In the genomic region with DNA sequence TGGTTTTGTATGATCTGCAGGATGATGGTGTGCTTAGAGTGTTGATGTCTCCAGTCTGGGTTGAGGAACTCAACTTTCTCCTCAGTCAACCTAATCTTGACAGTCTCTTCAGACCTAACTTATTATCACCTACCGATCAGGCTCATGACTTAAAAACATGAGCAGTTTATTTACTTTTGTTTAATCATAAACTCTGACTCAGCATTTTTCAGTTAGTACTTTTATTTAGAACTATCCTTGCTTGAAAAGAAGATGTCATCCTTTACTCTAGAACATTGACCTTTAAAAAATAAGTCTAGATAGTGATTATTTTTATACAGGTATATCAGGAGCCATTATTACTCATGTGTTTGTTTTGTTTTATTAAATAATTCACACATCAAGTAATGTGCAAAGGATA, we compare ENCODE assay signal across 28 cellular contexts.
"Had no signal": no experiment of that assay in that cellular context is flagged by ENCODE, and none has a peak within 500 bp of the region (broad histone marks: within the 10 kb centered on the region; RNA-seq: fewer than 3 reads in every experiment).

No MANE protein-coding gene starts in this region.

- DNase-seq: activated CD4-positive, alpha-beta memory T cell treated with anti-CD3 and anti-CD28 coated beads for 36 hours; activated CD4-positive, alpha-beta T cell treated with anti-CD3 and anti-CD28 coated beads for 36 hours; activated CD4-positive, alpha-beta T cell treated with anti-CD3 and anti-CD28 coated beads, Interleukin-2, amount 10 ng/mL, durations not matched to agents 24 days and 14 days; activated CD4-positive, CD25-positive, alpha-beta regulatory T cell; activated CD4-positive, CD25-positive, alpha-beta regulatory T cell treated with anti-CD3 and anti-CD28 coated beads, Interleukin-2, amount 50 U/mL, for 72 hours; activated CD8-positive, alpha-beta memory T cell treated with anti-CD3 and anti-CD28 coated beads, Interleukin-2, amount 10 ng/mL, durations not matched to agents 7 days and 5 days; activated CD8-positive, alpha-beta memory T cell treated with anti-CD3 and anti-CD28 coated beads, Interleukin-2, amount 50 U/mL, for 4 hours; activated CD8-positive, alpha-beta T cell treated with anti-CD3 and anti-CD28 coated beads, Interleukin-2, amount 10 ng/mL, durations not matched to agents 7 days and 5 days; activated effector memory CD4-positive, alpha-beta T cell treated with anti-CD3 and anti-CD28 coated beads, Interleukin-2, amount 50 U/mL, for 16 hours; activated naive CD4-positive, alpha-beta T cell treated with anti-CD3 and anti-CD28 coated beads for 36 hours; activated naive CD8-positive, alpha-beta T cell treated with anti-CD3 and anti-CD28 coated beads for 36 hours; activated naive CD8-positive, alpha-beta T cell treated with anti-CD3 and anti-CD28 coated beads, Interleukin-2, amount 50 U/mL, for 24 hours; activated T-cell treated with anti-CD3 and anti-CD28 coated beads, Interleukin-2, amount 50 U/mL, for 1 hour; activated T-cell treated with anti-CD3 and anti-CD28 coated beads, Interleukin-2, amount 50 U/mL, for 48 hours; adrenal gland; amygdala; aorta; body of pancreas; central memory CD4-positive, alpha-beta T cell; cortex of kidney; dermis blood vessel endothelial cell; effector CD4-positive, alpha-beta T cell; foreskin fibroblast; glutamatergic neuron; heart left ventricle had no signal

- ATAC-seq: activated CD4-positive, alpha-beta T cell treated with anti-CD3 and anti-CD28 coated beads for 36 hours; activated CD8-positive, alpha-beta memory T cell treated with anti-CD3 and anti-CD28 coated beads, Interleukin-2, amount 10 ng/mL, durations not matched to agents 7 days and 5 days; activated CD8-positive, alpha-beta T cell treated with anti-CD3 and anti-CD28 coated beads, Interleukin-2, amount 10 ng/mL, durations not matched to agents 7 days and 5 days; activated naive CD8-positive, alpha-beta T cell treated with anti-CD3 and anti-CD28 coated beads, Interleukin-2, amount 50 U/mL, for 24 hours; body of pancreas; esophagus mucosa; heart left ventricle had no signal

- H3K27ac ChIP-seq: adrenal gland, body of pancreas, cardiac muscle cell, heart left ventricle had no signal

- H3K4me3 ChIP-seq: adrenal gland, body of pancreas, cardiac muscle cell, heart left ventricle had no signal

- H3K9me3 ChIP-seq: body of pancreas, heart left ventricle had no signal

- H3K4me1 ChIP-seq: adrenal gland, body of pancreas, heart left ventricle had no signal

- H3K36me3 ChIP-seq: adrenal gland, cardiac muscle cell, heart left ventricle had no signal

- H3K27me3 ChIP-seq: adrenal gland, body of pancreas, cardiac muscle cell, heart left ventricle had no signal

- FAIRE-seq: endothelial cell of umbilical vein had no signal
